Comparison of ENCODE assay signal across 9 cellular contexts in the genomic region with DNA sequence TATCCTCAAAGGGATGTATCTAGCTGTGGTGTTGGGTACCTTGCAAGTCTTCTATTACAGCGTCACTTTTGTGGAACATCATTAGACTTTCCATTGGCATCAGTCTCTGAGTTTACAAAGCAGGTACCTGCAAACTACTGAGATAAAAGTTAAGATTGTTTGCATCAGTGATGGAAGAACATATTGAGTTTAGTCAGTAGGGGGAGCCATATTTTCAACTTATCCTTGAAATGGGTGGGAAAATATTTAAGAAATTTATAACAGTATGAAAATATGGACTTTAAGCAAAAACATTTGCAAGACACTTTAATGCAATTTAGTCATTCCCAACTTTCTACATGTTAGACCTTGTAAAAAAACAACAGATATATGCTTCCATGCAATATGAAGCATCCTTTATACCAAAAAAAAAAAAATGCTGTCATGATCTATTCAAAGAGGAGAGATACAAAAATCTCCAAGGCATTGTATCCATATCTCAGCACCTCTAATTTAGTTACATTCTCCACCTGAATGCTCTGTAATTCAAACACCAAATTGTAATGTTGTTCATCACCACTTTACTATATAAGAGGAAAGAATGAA.
A peak's percentile ranks its signal among the peaks of the same experiment; 100 is the strongest.
DNase-seq lines count a peak whose midpoint lies in the region; ATAC-seq and TF ChIP-seq lines count a peak whose summit lies in the region.
"Had no signal": no experiment of that assay in that cellular context is flagged by ENCODE, and none has a peak within 500 bp of the region (broad histone marks: within the 10 kb centered on the region; RNA-seq: fewer than 3 reads in every experiment).

No MANE protein-coding gene starts in this region.

- no peak overlapping the region for H3K4me3 ChIP-seq in left ventricle myocardium inferior
- H3K4me3 ChIP-seq in OCI-LY7 (ENCODE audit: low read depth, low read length, poor library complexity, severe bottlenecking) = no peak overlapping the region
- no peak overlapping the region for H3K4me3 ChIP-seq in esophagus muscularis mucosa
- no peak overlapping the region for H3K4me3 ChIP-seq in ascending aorta
- H3K4me3 ChIP-seq: lung had no signal

- no peak for DNase-seq in left ventricle myocardium inferior
- no peak for DNase-seq in Right ventricle myocardium inferior (ENCODE audit: missing footprints)
- peak; percentile 4 for DNase-seq in OCI-LY7 (ENCODE audit: low spot score)
- no peak for DNase-seq in esophagus muscularis mucosa (ENCODE audit: extremely low spot score)
- DNase-seq in activated CD8-positive, alpha-beta memory T cell treated with anti-CD3 and anti-CD28 coated beads, Interleukin-2, amount 50 U/mL, for 4 hours = no peak
- no peak for DNase-seq in naive thymus-derived CD8-positive, alpha-beta T cell
- DNase-seq in GM19240 (ENCODE audit: insufficient read length, low spot score) = no peak
- DNase-seq in ascending aorta (ENCODE audit: low spot score in 2 of 2) = no peak

- no peak overlapping the region for H2AFZ ChIP-seq in OCI-LY7 (ENCODE audit: low read length)

- 81% methylated on average over 1 of the region's 1 CpG for WGBS in esophagus muscularis mucosa

- intact Hi-C loops in left ventricle myocardium inferior (cut with micrococcal nuclease) = no loop called here
- intact Hi-C loops in Right ventricle myocardium inferior (cut with DNase I) = no loop called here
- intact Hi-C loops in OCI-LY7 (cut with micrococcal nuclease; ENCODE audit: unreplicated experiment) = no loop called here
- intact Hi-C loops in esophagus muscularis mucosa (cut with DNase I) = no loop called here
- intact Hi-C loops in ascending aorta (cut with DNase I) = no loop called here

- H4K20me1 ChIP-seq in OCI-LY7 (ENCODE audit: insufficient read depth, low read length) = no peaks in the 10 kb centered on the region

- H3K9me2 ChIP-seq in OCI-LY7 (ENCODE audit: insufficient read depth, low read length) = no peaks in the 10 kb centered on the region

- H3K27me3 Mint-ChIP-seq in naive thymus-derived CD8-positive, alpha-beta T cell = no peaks in the 10 kb centered on the region

- peak; percentile 11 for TF ChIP-seq CTCF in left ventricle myocardium inferior (IDR thresholded peaks at IDR 0.05; ENCODE audit: borderline replicate concordance)
- TF ChIP-seq CTCF in OCI-LY7 (conservative IDR thresholded peaks at IDR 0.05; ENCODE audit: low read length) = peak; percentile 77
- TF ChIP-seq CTCF in esophagus muscularis mucosa (IDR thresholded peaks at IDR 0.05) = peak in 2 of 3 experiments; percentile 21 to 24
- no peak for TF ChIP-seq CTCF in ascending aorta (IDR thresholded peaks at IDR 0.05)

- H3K9me3 ChIP-seq in left ventricle myocardium inferior (replicated peaks) = peaks cover 13% of the 10 kb centered on the region
- no peaks in the 10 kb centered on the region for H3K9me3 ChIP-seq in OCI-LY7 (ENCODE audit: low read length)
- no peaks in the 10 kb centered on the region for H3K9me3 ChIP-seq in esophagus muscularis mucosa
- H3K9me3 ChIP-seq in ascending aorta = no peaks in the 10 kb centered on the region

- no peak overlapping the region for H3K4me3 Mint-ChIP-seq in naive thymus-derived CD8-positive, alpha-beta T cell

- no peak for ATAC-seq in Right ventricle myocardium inferior
- no peak for ATAC-seq in naive thymus-derived CD8-positive, alpha-beta T cell

- no peaks in the 10 kb centered on the region for H3K4me1 ChIP-seq in left ventricle myocardium inferior
- H3K4me1 ChIP-seq in OCI-LY7 (ENCODE audit: insufficient read depth, low read length, poor library complexity, severe bottlenecking) = no peaks in the 10 kb centered on the region
- H3K4me1 ChIP-seq in esophagus muscularis mucosa = peaks cover 0 to 10% (median 0%) of the 10 kb centered on the region in 4 donors
- H3K4me1 ChIP-seq in ascending aorta = no peaks in the 10 kb centered on the region

- no peaks in the 10 kb centered on the region for H3K36me3 ChIP-seq in left ventricle myocardium inferior
- H3K36me3 ChIP-seq in OCI-LY7 (ENCODE audit: insufficient read depth, low read length) = no peaks in the 10 kb centered on the region
- no peaks in the 10 kb centered on the region for H3K36me3 ChIP-seq in esophagus muscularis mucosa
- no peaks in the 10 kb centered on the region for H3K36me3 ChIP-seq in ascending aorta

- CTCF ChIA-PET in OCI-LY7 (lab: Charles Lee; ENCODE audit: unreplicated experiment) = no interaction called here

- peaks cover 0 to 9% (median 2%) of the 10 kb centered on the region in 3 donors for H3K36me3 Mint-ChIP-seq in naive thymus-derived CD8-positive, alpha-beta T cell

- H3K4me2 ChIP-seq in OCI-LY7 (ENCODE audit: low read length) = no peak overlapping the region

- BruUV-seq in OCI-LY7 (replicated peaks; lab: Mats Ljungman, UMichigan) = no TSS peak

- H3K27me3 ChIP-seq in left ventricle myocardium inferior (ENCODE audit: low read depth) = no peaks in the 10 kb centered on the region
- no peaks in the 10 kb centered on the region for H3K27me3 ChIP-seq in esophagus muscularis mucosa
- H3K27me3 ChIP-seq in ascending aorta = no peaks in the 10 kb centered on the region

- no peak overlapping the region for H3K27ac Mint-ChIP-seq in naive thymus-derived CD8-positive, alpha-beta T cell

- POLR2A ChIA-PET in OCI-LY7 (lab: Charles Lee) = no interaction called here
- POLR2A ChIA-PET in naive thymus-derived CD8-positive, alpha-beta T cell (lab: Charles Lee) = no interaction called here

- no peak for TF ChIP-seq POLR2A in esophagus muscularis mucosa (IDR thresholded peaks at IDR 0.05; ENCODE audit: low read depth)

- no peaks in the 10 kb centered on the region for H3K79me2 ChIP-seq in OCI-LY7 (ENCODE audit: insufficient read depth, low read depth, low read length)

- H3K9me3 Mint-ChIP-seq in naive thymus-derived CD8-positive, alpha-beta T cell = peaks cover 5 to 19% (median 14%) of the 10 kb centered on the region in 9 donors

- H3K27ac ChIP-seq in left ventricle myocardium inferior (replicated peaks) (no peak overlapping the region), OCI-LY7 (ENCODE audit: low read depth, low read length, poor library complexity, severe bottlenecking) (no peak overlapping the region), esophagus muscularis mucosa (replicated peaks in 1 of 4) (no peak overlapping the region), ascending aorta (no peak overlapping the region)

- H3K4me1 Mint-ChIP-seq in naive thymus-derived CD8-positive, alpha-beta T cell = no peaks in the 10 kb centered on the region

- no peak for TF ChIP-seq EP300 in esophagus muscularis mucosa (IDR thresholded peaks at IDR 0.05)

Comparison
In these comparisons a context has a peak if more than half of its experiments do, and no peak if none do; other contexts are left out.
1. CTCF ChIP-seq: peak in left ventricle myocardium inferior (single experiment), OCI-LY7 (single experiment) and esophagus muscularis mucosa (2 of 3); none in ascending aorta (0 of 3).